14 cellular contexts compared by ENCODE assay signal in the genomic region with DNA sequence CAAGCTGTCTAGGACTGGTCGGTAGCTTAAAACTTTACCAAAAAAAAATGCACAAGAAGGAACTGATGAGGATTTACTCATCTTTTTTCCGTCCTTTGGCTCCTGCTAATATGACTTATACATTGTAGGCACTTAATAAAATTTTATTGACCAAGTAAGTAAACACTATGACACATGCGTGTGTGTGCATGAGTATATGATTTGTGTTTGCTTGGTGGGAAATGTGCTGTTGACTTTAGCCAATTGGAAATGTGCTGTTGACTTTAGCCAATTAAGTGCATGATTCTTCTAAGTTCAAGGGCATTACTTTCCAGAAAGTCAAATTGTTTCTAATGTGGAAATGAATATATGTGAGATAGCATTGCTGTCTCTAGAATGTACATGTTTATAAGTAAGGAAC.
"Had no signal": no experiment of that assay in that cellular context is flagged by ENCODE, and none has a peak within 500 bp of the region (broad histone marks: within the 10 kb centered on the region; RNA-seq: fewer than 3 reads in every experiment).

No MANE protein-coding gene starts in this region.

- H3K27me3 ChIP-seq: ascending aorta, esophagus squamous epithelium, testis, upper lobe of right lung had no signal

- H3K4me1 ChIP-seq: ascending aorta, esophagus squamous epithelium, testis, upper lobe of right lung had no signal

- H3K27ac ChIP-seq: ascending aorta, esophagus squamous epithelium, left ventricle myocardium inferior, testis, upper lobe of right lung had no signal

- DNase-seq: activated CD4-positive, alpha-beta memory T cell treated with anti-CD3 and anti-CD28 coated beads, Interleukin-2, amount 10 ng/mL, durations not matched to agents 7 days and 5 days; activated gamma-delta T cell treated with Interleukin-2 at 50 U/mL for 16 hours; activated naive CD8-positive, alpha-beta T cell treated with anti-CD3 and anti-CD28 coated beads, Interleukin-2, amount 10 ng/mL, durations not matched to agents 7 days and 5 days; activated T-cell treated with anti-CD3 and anti-CD28 coated beads, Interleukin-2, amount 50 U/mL, for 48 hours; esophagus squamous epithelium; foreskin melanocyte; head of caudate nucleus; left ventricle myocardium inferior; mesenchymal stem cell; stimulated activated CD4-positive, alpha-beta T cell treated with anti-CD3 and anti-CD28 coated beads, Interleukin-2, amount 100 ng/mL, for 48 hours; T1000; testis; upper lobe of right lung had no signal

- H3K4me3 ChIP-seq: ascending aorta, esophagus squamous epithelium, left ventricle myocardium inferior, testis, upper lobe of right lung had no signal

- H3K9me3 ChIP-seq: ascending aorta, esophagus squamous epithelium, left ventricle myocardium inferior, testis, upper lobe of right lung had no signal
